In genomic region chr3:172040976-172041963, GRCh38 we compare ENCODE assay signal across 8 cellular contexts. TPM values are rescaled to one million over a fixed set of nuclear protein-coding genes. Genes with fewer than 3 reads are reported as not detected.
A peak's percentile ranks its signal among the peaks of the same experiment; 100 is the strongest.
DNase-seq lines count a peak whose midpoint lies in the region; ATAC-seq and TF ChIP-seq lines count a peak whose summit lies in the region.

No MANE protein-coding gene starts in this region.

- H3K27me3 ChIP-seq in BJ (ENCODE audit: control insufficient read depth, insufficient read depth, low read length) (no peaks in the 10 kb centered on the region), adrenal gland (no peaks in the 10 kb centered on the region), iPS-20b (ENCODE audit: insufficient read depth, low read length) (no peaks in the 10 kb centered on the region)

- H3K27ac ChIP-seq in adrenal gland (peak overlapping the region; percentile 93 to 99 (median 98)), iPS-20b (ENCODE audit: low read length) (peak overlapping the region; percentile 40)

- H3K4me3 Mint-ChIP-seq in stimulated activated effector memory CD8-positive, alpha-beta T cell treated with anti-CD3 and anti-CD28 coated beads, Interleukin-12 subunit alpha, Interleukin-12 subunit beta, amount 100 ng/mL, for 72 hours = peak overlapping the region; percentile 87

- no peak for ATAC-seq in stimulated activated effector memory CD8-positive, alpha-beta T cell treated with anti-CD3 and anti-CD28 coated beads, Interleukin-12 subunit alpha, Interleukin-12 subunit beta, amount 100 ng/mL, for 72 hours
- ATAC-seq in GM21360 (IDR thresholded peaks at IDR 0.05; ENCODE audit: unreplicated experiment) (no peak), GM21515 (IDR thresholded peaks at IDR 0.05; ENCODE audit: unreplicated experiment) (no peak)

- DNase-seq in BJ (ENCODE audit: low read depth) = no peak
- peak; percentile 32 for DNase-seq in HuH-7 (ENCODE audit: low spot score)
- peak in 4 of 7 donors; percentile 33 to 47 (median 38) for DNase-seq in adrenal gland
- no peak for DNase-seq in stimulated activated effector memory CD8-positive, alpha-beta T cell treated with anti-CD3 and anti-CD28 coated beads, Interleukin-12 subunit alpha, Interleukin-12 subunit beta, amount 100 ng/mL, for 72 hours (ENCODE audit: low spot score in 2 of 2)
- no peak for DNase-seq in NCI-H2196 (lab: John Stamatoyannopoulos, UW; ENCODE audit: unreplicated experiment)

- TF ChIP-seq CTCF in BJ (IDR thresholded peaks at IDR 0.05; ENCODE audit: insufficient read depth, low read depth, low read length) (no peak), adrenal gland (IDR thresholded peaks at IDR 0.05) (no peak)

- CTCF ChIA-PET in BJ (lab: Yijun Ruan, JAX) = interaction anchor here (0.6 to 1.5 kb wide), 8 partner anchors 11 to 300 kb away, joined by 3 to 4 read pairs (median 4); no protein-coding TSS in a partner anchor

- peaks cover 16% of the 10 kb centered on the region for H3K36me3 Mint-ChIP-seq in stimulated activated effector memory CD8-positive, alpha-beta T cell treated with anti-CD3 and anti-CD28 coated beads, Interleukin-12 subunit alpha, Interleukin-12 subunit beta, amount 100 ng/mL, for 72 hours

- H3K4me3 ChIP-seq in BJ (ENCODE audit: low read depth, low read length) = peak overlapping the region; percentile 89
- H3K4me3 ChIP-seq in adrenal gland = peak overlapping the region; percentile 30 to 97 (median 84)
- H3K4me3 ChIP-seq in iPS-20b (ENCODE audit: low read length) = peak overlapping the region; percentile 80

- H3K9me3 ChIP-seq in adrenal gland (replicated peaks in 1 of 3) = no peaks in the 10 kb centered on the region
- no peaks in the 10 kb centered on the region for H3K9me3 ChIP-seq in iPS-20b (ENCODE audit: insufficient read depth, low read depth, low read length)

- peak overlapping the region; percentile 90 for H3K9ac ChIP-seq in iPS-20b (ENCODE audit: low read depth, low read length)

- peak overlapping the region; percentile 84 for H3K27ac Mint-ChIP-seq in stimulated activated effector memory CD8-positive, alpha-beta T cell treated with anti-CD3 and anti-CD28 coated beads, Interleukin-12 subunit alpha, Interleukin-12 subunit beta, amount 100 ng/mL, for 72 hours

- H3K36me3 ChIP-seq in BJ (ENCODE audit: control insufficient read depth, insufficient read depth, low read length) (no peaks in the 10 kb centered on the region), adrenal gland (replicated peaks in 1 of 2) (no peaks in the 10 kb centered on the region), iPS-20b (ENCODE audit: insufficient read depth, low read depth, low read length) (no peaks in the 10 kb centered on the region)

- H3K4me1 ChIP-seq in adrenal gland (replicated peaks in 1 of 2) (peaks cover 16 to 52% of the 10 kb centered on the region in 2 donors), iPS-20b (ENCODE audit: insufficient read depth, low read length) (peaks cover 21% of the 10 kb centered on the region)

- peaks cover 51% of the 10 kb centered on the region for H3K4me1 Mint-ChIP-seq in stimulated activated effector memory CD8-positive, alpha-beta T cell treated with anti-CD3 and anti-CD28 coated beads, Interleukin-12 subunit alpha, Interleukin-12 subunit beta, amount 100 ng/mL, for 72 hours

- no peaks in the 10 kb centered on the region for H3K9me3 Mint-ChIP-seq in stimulated activated effector memory CD8-positive, alpha-beta T cell treated with anti-CD3 and anti-CD28 coated beads, Interleukin-12 subunit alpha, Interleukin-12 subunit beta, amount 100 ng/mL, for 72 hours

- WGBS in adrenal gland, 4 donors = 6 to 17% (median 9%) methylated on average over 15 to 16 of the region's 16 CpGs

- POLR2A ChIA-PET in BJ (lab: Charles Lee) = interaction anchor here (0.5 to 1.7 kb wide), 11 partner anchors 16 to 240 kb away, joined by 3 to 14 read pairs (median 3); no protein-coding TSS in a partner anchor

- TF ChIP-seq POLR2A in adrenal gland (IDR thresholded peaks at IDR 0.05) = no peak

- intact Hi-C loops in adrenal gland (cut with DNase I) = no loop called here

RNA-seq across cellular contexts. Expression of gene FNDC3B, which starts 1.9 kb away (rescaled TPM):
- polyA plus RNA-seq in BJ (2011; rRNA removed) (28.6 and 40.6 TPM in 2 replicates), adrenal gland (100 to 1,000 TPM in 1 of 3 donors, 10 to 100 TPM in 1, 1 to 10 TPM in 1; 9.9 to 124 (median 15.2) TPM)
- 145 and 164 TPM in 2 replicates for polyA minus RNA-seq in BJ (2011; rRNA and poly(A)+ RNA removed)
- total RNA-seq in adrenal gland = 100 to 1,000 TPM in 6 of 8 donors, 10 to 100 TPM in 2; 66.6 to 228 (median 128) TPM

Comparison
In these comparisons a context has a peak if more than half of its experiments do, and no peak if none do; other contexts are left out.
1. DNase-seq: peak in HuH-7 (single experiment) and adrenal gland (4 of 7); none in BJ (single experiment), stimulated activated effector memory CD8-positive, alpha-beta T cell treated with anti-CD3 and anti-CD28 coated beads, Interleukin-12 subunit alpha, Interleukin-12 subunit beta, amount 100 ng/mL, for 72 hours (0 of 2) and NCI-H2196 (single experiment).
2. Peak in every context shown above with its lines, with median percentiles within 50 percentile points of each other: H3K4me3 ChIP-seq.